Comparison of ENCODE assay signal across 8 cellular contexts in the genomic region with DNA sequence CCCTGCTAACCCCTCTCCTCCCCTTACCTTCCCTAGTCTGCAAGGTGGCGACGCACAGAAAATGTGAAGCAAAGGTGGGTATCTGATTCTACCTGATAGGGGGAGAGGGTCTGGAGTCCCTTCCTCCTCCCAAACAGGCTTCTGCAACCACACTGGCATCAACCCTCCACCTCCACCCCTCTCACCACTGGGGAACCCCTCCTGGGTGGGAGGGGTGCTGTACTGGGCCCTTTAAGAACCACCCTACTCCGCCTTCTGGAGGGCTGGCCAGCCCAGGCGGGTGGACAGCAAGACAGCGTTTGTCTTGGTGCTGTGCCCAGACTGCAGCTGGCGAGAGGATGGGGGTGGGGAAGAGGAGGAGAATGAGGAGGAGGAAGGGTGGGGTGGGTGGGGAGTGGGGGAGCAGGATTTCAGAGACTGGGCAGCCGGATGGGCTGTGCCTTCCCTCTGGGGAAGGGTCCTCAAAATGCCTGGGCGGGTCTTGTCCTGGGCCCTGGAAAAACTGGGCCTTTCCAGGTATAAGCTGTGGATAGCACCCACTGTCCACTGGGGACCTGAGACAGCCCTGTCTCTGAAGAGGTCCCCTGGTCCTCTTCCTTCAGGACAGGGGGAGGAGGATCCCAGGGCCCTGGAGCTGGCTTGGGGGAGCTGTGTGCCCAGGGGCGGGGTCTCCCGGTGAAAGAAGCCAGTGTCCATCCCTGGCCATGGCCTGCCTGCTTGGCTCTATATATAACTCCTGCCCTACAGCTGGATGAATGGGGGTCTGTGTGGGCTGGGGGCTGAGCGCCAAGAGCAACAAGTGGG. TPM values are rescaled to one million over a fixed set of nuclear protein-coding genes. Genes with fewer than 3 reads are reported as not detected.
DNase-seq lines count a peak whose midpoint lies in the region; ATAC-seq, FAIRE-seq and TF ChIP-seq lines count a peak whose summit lies in the region.

No MANE protein-coding gene starts in this region.

- DNase-seq in CD4-positive, alpha-beta T cell = no peak
- DNase-seq in Panc1 (ENCODE audit: low read depth, low spot score) = no peak
- DNase-seq in fibroblast of pulmonary artery (ENCODE audit: low read depth) = peak; percentile 86
- DNase-seq in osteocyte (ENCODE audit: extremely low spot score, unreplicated experiment) = peak; percentile 91
- DNase-seq in A673 (ENCODE audit: low spot score) = no peak
- DNase-seq in GM19239 (ENCODE audit: insufficient read length, low spot score) = no peak
- DNase-seq in MV-4-11 (lab: John Stamatoyannopoulos, UW) = no peak

- peak overlapping the region; percentile 77 for H3K4me3 Mint-ChIP-seq in CD4-positive, alpha-beta T cell
- H3K4me3 Mint-ChIP-seq in osteocyte (ENCODE audit: unreplicated experiment) = peak overlapping the region; percentile 83

- H3K27ac ChIP-seq in CD4-positive, alpha-beta T cell (ENCODE audit: low read depth, low read length) = no peak overlapping the region
- H3K27ac ChIP-seq in Panc1 (ENCODE audit: low read length) = peak overlapping the region; percentile 93
- no peak overlapping the region for H3K27ac ChIP-seq in A673 (ENCODE audit: low read depth, low read length, poor library complexity, severe bottlenecking)

- BruUV-seq in Panc1 (replicated peaks; lab: Mats Ljungman, UMichigan) (no TSS peak), A673 (replicated peaks; lab: Mats Ljungman, UMichigan) (no TSS peak)

- H3K4me1 ChIP-seq in Panc1 (ENCODE audit: control insufficient read depth, insufficient read depth, low read length) (peaks cover 61% of the 10 kb centered on the region), A673 (ENCODE audit: insufficient read depth, low read length, poor library complexity, severe bottlenecking) (peaks cover 52% of the 10 kb centered on the region)

- CTCF ChIA-PET in CD4-positive, alpha-beta T cell (lab: Charles Lee) = interaction anchor here (1.5 to 3.8 kb wide), 2 partner anchors 46 to 50 kb away, joined by 8 to 21 read pairs; a partner anchor contains a TSS
- CTCF ChIA-PET in Panc1 (lab: Charles Lee) (interaction anchor here (0.6 to 0.8 kb wide), 2 partner anchors 13 to 967 kb away, joined by 3 to 4 read pairs; no protein-coding TSS in a partner anchor), A673 (lab: Charles Lee) (interaction anchor here (0.6 kb wide), 3 partner anchors 50 to 446 kb away, joined by 3 to 6 read pairs (median 5); no protein-coding TSS in a partner anchor)

- no peaks in the 10 kb centered on the region for H3K36me3 Mint-ChIP-seq in CD4-positive, alpha-beta T cell (ENCODE audit: low read depth)
- peaks cover 11% of the 10 kb centered on the region for H3K36me3 Mint-ChIP-seq in osteocyte (ENCODE audit: unreplicated experiment)

- in situ Hi-C loops in Panc1 (cut with HindIII; ENCODE audit: low pct_unique_long_range_greater_than_20kb, low sequenced_read_pairs) = no loop called here

- TF ChIP-seq CTCF in CD4-positive, alpha-beta T cell (IDR thresholded peaks at IDR 0.05) = no peak
- TF ChIP-seq CTCF in Panc1 (IDR thresholded peaks at IDR 0.05) (no peak), fibroblast of pulmonary artery (IDR thresholded peaks at IDR 0.05; ENCODE audit: low read length, missing control alignments) (no peak), osteocyte (IDR thresholded peaks at IDR 0.05) (no peak), A673 (conservative IDR thresholded peaks at IDR 0.05; ENCODE audit: low read depth, low read length) (no peak)

- H3K27ac Mint-ChIP-seq in CD4-positive, alpha-beta T cell = peak overlapping the region; percentile 55
- H3K27ac Mint-ChIP-seq in osteocyte (ENCODE audit: unreplicated experiment) = peak overlapping the region; percentile 98

- POLR2A ChIA-PET in CD4-positive, alpha-beta T cell (lab: Charles Lee) = interaction anchor here (1.7 to 2.6 kb wide), 2 partner anchors 8 to 27 kb away, joined by 5 to 36 read pairs; a partner anchor contains a TSS
- POLR2A ChIA-PET in Panc1 (lab: Charles Lee) (interaction anchor here (0.6 kb wide), 1 partner anchor 27 kb away, joined by 3 read pairs; a partner anchor contains a TSS), A673 (lab: Charles Lee; ENCODE audit: low non-redundant PET) (no interaction called here)

- H3K36me3 ChIP-seq in Panc1 (ENCODE audit: control insufficient read depth, insufficient read depth, low read length) (no peaks in the 10 kb centered on the region), A673 (ENCODE audit: insufficient read depth, low read length, poor library complexity, severe bottlenecking) (no peaks in the 10 kb centered on the region)

- no peak for FAIRE-seq in GM19239 (lab: Jason Lieb, UNC)

- H3K27me3 ChIP-seq in CD4-positive, alpha-beta T cell (ENCODE audit: control insufficient read depth, insufficient read depth, low read length) = no peaks in the 10 kb centered on the region
- H3K27me3 ChIP-seq in Panc1 (ENCODE audit: control insufficient read depth, insufficient read depth, low read length) (no peaks in the 10 kb centered on the region), A673 (replicated peaks; ENCODE audit: insufficient read depth, low read depth, low read length, poor library complexity) (no peaks in the 10 kb centered on the region)

- no peaks in the 10 kb centered on the region for H3K9me3 Mint-ChIP-seq in CD4-positive, alpha-beta T cell
- H3K9me3 Mint-ChIP-seq in osteocyte (ENCODE audit: unreplicated experiment) = no peaks in the 10 kb centered on the region

- peak overlapping the region in 1 of 2 experiments; percentile 25; a peak in 2 of 4 replicates for H3K4me3 ChIP-seq in Panc1 (ENCODE audit: low read depth in 2 of 2, low read length in 2 of 2)
- peak overlapping the region; percentile 90 for H3K4me3 ChIP-seq in fibroblast of pulmonary artery (replicated peaks; ENCODE audit: low read depth, low read length)
- H3K4me3 ChIP-seq in A673 (ENCODE audit: low read depth, low read length, poor library complexity, severe bottlenecking) = no peak overlapping the region

- no peaks in the 10 kb centered on the region for H3K27me3 Mint-ChIP-seq in CD4-positive, alpha-beta T cell
- no peaks in the 10 kb centered on the region for H3K27me3 Mint-ChIP-seq in osteocyte (ENCODE audit: unreplicated experiment)

- H3K4me1 Mint-ChIP-seq in CD4-positive, alpha-beta T cell (ENCODE audit: low read depth) = peaks cover 15% of the 10 kb centered on the region
- peaks cover 73% of the 10 kb centered on the region for H3K4me1 Mint-ChIP-seq in osteocyte (ENCODE audit: unreplicated experiment)

- intact Hi-C loops in CD4-positive, alpha-beta T cell (cut with DNase I, micrococcal nuclease) = loop anchor here in 1 of 2 experiments (5.0 kb wide), 1 partner anchor 575 kb away; a partner anchor contains a TSS
- intact Hi-C loops in Panc1 (cut with micrococcal nuclease; ENCODE audit: unreplicated experiment) (no loop called here), A673 (cut with micrococcal nuclease; ENCODE audit: unreplicated experiment) (no loop called here)

- ATAC-seq in CD4-positive, alpha-beta T cell (ENCODE audit: poor library complexity) = no peak
- 0 out of 2 replicates have a peak, but pooled peaks have one; percentile 13 for ATAC-seq in Panc1
- ATAC-seq in activated CD4-positive, CD25-positive, alpha-beta regulatory T cell treated with anti-CD3 and anti-CD28 coated beads, Interleukin-2, amount 50 U/mL, for 24 hours = no peak

- H3K9me3 ChIP-seq in CD4-positive, alpha-beta T cell (ENCODE audit: control insufficient read depth, low read length) = no peaks in the 10 kb centered on the region
- H3K9me3 ChIP-seq in Panc1 (ENCODE audit: control insufficient read depth, insufficient read depth, low read depth, low read length) (no peaks in the 10 kb centered on the region), A673 (ENCODE audit: low read depth, low read length, poor library complexity, severe bottlenecking) (no peaks in the 10 kb centered on the region)

RNA-seq across cellular contexts. Expression of a gene that starts 2.8 kb away (rescaled TPM):
- 1 to 10 TPM; 2.3 to 3.0 TPM for total RNA-seq in CD4-positive, alpha-beta T cell
- total RNA-seq in Panc1 (2021; ENCODE audit: unreplicated experiment) = 48.1 TPM
- polyA plus RNA-seq in Panc1 (2012; ENCODE audit: insufficient read length) = 49.1 TPM
- total RNA-seq in osteocyte = 107 and 116 TPM in 2 replicates
- 3.4 and 6.1 TPM in 2 replicates for total RNA-seq in A673 (2021)

RNA-seq across cellular contexts. Expression of a gene that starts 26.6 kb away (rescaled TPM):
- 10 to 100 TPM; 17.7 to 21.0 TPM for total RNA-seq in CD4-positive, alpha-beta T cell
- total RNA-seq in Panc1 (2021; ENCODE audit: unreplicated experiment) = 25.0 TPM
- 28.5 TPM for polyA plus RNA-seq in Panc1 (2012; ENCODE audit: insufficient read length)
- total RNA-seq in osteocyte = 28.3 and 29.0 TPM in 2 replicates
- 17.0 and 19.3 TPM in 2 replicates for total RNA-seq in A673 (2021)

RNA-seq across cellular contexts. Expression of a gene that starts 44.8 kb away (rescaled TPM):
- under 1 TPM in 1 of 2 experiments, not detected in 1; 0.49 TPM for total RNA-seq in CD4-positive, alpha-beta T cell
- total RNA-seq in Panc1 (2021; ENCODE audit: unreplicated experiment) = 4.7 TPM
- polyA plus RNA-seq in Panc1 (2012; ENCODE audit: insufficient read length) = 3.7 TPM
- 18.8 and 22.3 TPM in 2 replicates for total RNA-seq in osteocyte
- 6.6 and 7.3 TPM in 2 replicates for total RNA-seq in A673 (2021)

RNA-seq across cellular contexts. Expression of a gene that starts 46.4 kb away (rescaled TPM):
- 100 to 1,000 TPM; 794 to 806 TPM for total RNA-seq in CD4-positive, alpha-beta T cell
- 351 TPM for total RNA-seq in Panc1 (2021; ENCODE audit: unreplicated experiment)
- 242 TPM for polyA plus RNA-seq in Panc1 (2012; ENCODE audit: insufficient read length)
- total RNA-seq in osteocyte = 516 and 555 TPM in 2 replicates
- 393 and 400 TPM in 2 replicates for total RNA-seq in A673 (2021)

RNA-seq across cellular contexts. Expression of a gene that starts 50.7 kb away (rescaled TPM):
- total RNA-seq in CD4-positive, alpha-beta T cell = under 1 TPM; 0.22 to 0.49 TPM
- total RNA-seq in Panc1 (2021; ENCODE audit: unreplicated experiment) = not detected
- polyA plus RNA-seq in Panc1 (2012; ENCODE audit: insufficient read length) = not detected
- not detected in 2 replicates for total RNA-seq in osteocyte
- total RNA-seq in A673 (2021) = not detected in 2 replicates

Comparison
In these comparisons a context has a peak if more than half of its experiments do, and no peak if none do; other contexts are left out.
1. DNase-seq: peak in fibroblast of pulmonary artery (single experiment) and osteocyte (single experiment); none in CD4-positive, alpha-beta T cell (0 of 10), Panc1 (single experiment), A673 (single experiment), GM19239 (single experiment) and MV-4-11 (single experiment).